17 cellular contexts compared by ENCODE assay signal in genomic region chr1:100622966-100623762, GRCh38.
A peak's percentile ranks its signal among the peaks of the same experiment; 100 is the strongest.
DNase-seq lines count a peak whose midpoint lies in the region; ATAC-seq and TF ChIP-seq lines count a peak whose summit lies in the region.
"Had no signal": no experiment of that assay in that cellular context is flagged by ENCODE, and none has a peak within 500 bp of the region (broad histone marks: within the 10 kb centered on the region; RNA-seq: fewer than 3 reads in every experiment).

No MANE protein-coding gene starts in this region.

- no peaks in the 10 kb centered on the region for H3K36me3 Mint-ChIP-seq in Calu3 (ENCODE audit: insufficient read depth, unreplicated experiment)
- no peaks in the 10 kb centered on the region for H3K36me3 Mint-ChIP-seq in osteocyte (ENCODE audit: unreplicated experiment)
- H3K36me3 Mint-ChIP-seq: activated CD4-positive, alpha-beta memory T cell treated with anti-CD3 and anti-CD28 coated beads for 36 hours; mesothelial cell of epicardium had no signal

- H3K4me1 Mint-ChIP-seq in Calu3 (ENCODE audit: low read depth, unreplicated experiment) (peaks cover 31% of the 10 kb centered on the region), osteocyte (ENCODE audit: unreplicated experiment) (peaks cover 68% of the 10 kb centered on the region)

- peaks cover 9% of the 10 kb centered on the region for H3K9me3 Mint-ChIP-seq in Calu3 (ENCODE audit: low read depth, unreplicated experiment)
- peaks cover 3% of the 10 kb centered on the region for H3K9me3 Mint-ChIP-seq in osteocyte (ENCODE audit: unreplicated experiment)
- H3K9me3 Mint-ChIP-seq: activated CD4-positive, alpha-beta memory T cell treated with anti-CD3 and anti-CD28 coated beads for 36 hours; CD4-positive, alpha-beta T cell; mesothelial cell of epicardium had no signal

- DNase-seq in Calu3 = no peak
- no peak for DNase-seq in RWPE2 (ENCODE audit: low spot score)
- peak; percentile 92 for DNase-seq in fibroblast of peridontal ligament (ENCODE audit: extremely low read depth)
- DNase-seq in osteocyte (ENCODE audit: extremely low spot score, unreplicated experiment) = no peak
- no peak for DNase-seq in iPS-NIHi11 (ENCODE audit: low spot score)
- no peak for DNase-seq in NCI-H2081 treated with DMSO at 0.1 percent for 48 hours (lab: John Stamatoyannopoulos, UW)
- no peak for DNase-seq in activated CD8-positive, alpha-beta memory T cell treated with anti-CD3 and anti-CD28 coated beads, Interleukin-2, amount 50 U/mL, for 4 hours
- no peak for DNase-seq in NCI-H2196 (lab: John Stamatoyannopoulos, UW; ENCODE audit: unreplicated experiment)
- DNase-seq: activated CD4-positive, alpha-beta memory T cell treated with anti-CD3 and anti-CD28 coated beads for 36 hours; activated effector memory CD4-positive, alpha-beta T cell treated with Interleukin-2 at 50 U/mL for 16 hours; CD4-positive, alpha-beta T cell; NCI-H1694 treated with DMSO at 0.1 percent for 48 hours; NCI-H82 had no signal

- H3K36me3 ChIP-seq in RWPE2 (ENCODE audit: low read depth) = no peaks in the 10 kb centered on the region
- H3K36me3 ChIP-seq: cardiac muscle cell had no signal

- H3K9me3 ChIP-seq in RWPE2 (ENCODE audit: severe bottlenecking) = no peaks in the 10 kb centered on the region

- H3K27me3 ChIP-seq in RWPE2 (ENCODE audit: insufficient read depth, poor library complexity, severe bottlenecking) = no peaks in the 10 kb centered on the region
- H3K27me3 ChIP-seq: cardiac muscle cell had no signal

- peak; percentile 7; the same call in 1 of the 3 replicates for ATAC-seq in RWPE2 (ENCODE audit: low read depth)

- peaks cover 19% of the 10 kb centered on the region for H3K4me1 ChIP-seq in RWPE2 (ENCODE audit: insufficient read depth, poor library complexity, severe bottlenecking)

- BruUV-seq in Calu3 (replicated peaks; lab: Mats Ljungman, UMichigan) = no TSS peak

- H3K27ac ChIP-seq in RWPE2 (ENCODE audit: poor library complexity, severe bottlenecking) = peak overlapping the region; percentile 22
- H3K27ac ChIP-seq: cardiac muscle cell, KMS-11 had no signal

- peak overlapping the region; percentile 40 for H3K27ac Mint-ChIP-seq in Calu3 (ENCODE audit: unreplicated experiment)
- peak overlapping the region; percentile 94 for H3K27ac Mint-ChIP-seq in osteocyte (ENCODE audit: unreplicated experiment)
- H3K27ac Mint-ChIP-seq: activated CD4-positive, alpha-beta memory T cell treated with anti-CD3 and anti-CD28 coated beads for 36 hours; CD4-positive, alpha-beta T cell; mesothelial cell of epicardium; progenitor cell of endocrine pancreas had no signal

- no peak for TF ChIP-seq CTCF in Calu3 (IDR thresholded peaks at IDR 0.05; ENCODE audit: unreplicated experiment)
- no peak for TF ChIP-seq CTCF in RWPE2 (IDR thresholded peaks at IDR 0.05; ENCODE audit: poor library complexity, severe bottlenecking)
- TF ChIP-seq CTCF in osteocyte (IDR thresholded peaks at IDR 0.05) = no peak

- no peaks in the 10 kb centered on the region for H3K27me3 Mint-ChIP-seq in Calu3 (ENCODE audit: unreplicated experiment)
- no peaks in the 10 kb centered on the region for H3K27me3 Mint-ChIP-seq in osteocyte (ENCODE audit: unreplicated experiment)
- H3K27me3 Mint-ChIP-seq: CD4-positive, alpha-beta T cell had no signal

- no peak overlapping the region for H3K4me3 ChIP-seq in RWPE2 (ENCODE audit: severe bottlenecking)
- H3K4me3 ChIP-seq: cardiac muscle cell had no signal

- H3K4me3 Mint-ChIP-seq in Calu3 (ENCODE audit: low read depth, unreplicated experiment) = peak overlapping the region; percentile 22
- H3K4me3 Mint-ChIP-seq in osteocyte (ENCODE audit: unreplicated experiment) = no peak overlapping the region
- H3K4me3 Mint-ChIP-seq: activated CD4-positive, alpha-beta memory T cell treated with anti-CD3 and anti-CD28 coated beads for 36 hours; CD4-positive, alpha-beta T cell; mesothelial cell of epicardium had no signal

- intact Hi-C loops in Calu3 (cut with micrococcal nuclease; ENCODE audit: unreplicated experiment) = no loop called here

- CTCF ChIA-PET in Calu3 (lab: Charles Lee) = interaction anchor here (0.7 kb wide), 1 partner anchor 246 kb away, joined by 3 read pairs; no protein-coding TSS in a partner anchor
